8 cellular contexts compared by ENCODE assay signal in the genomic region with DNA sequence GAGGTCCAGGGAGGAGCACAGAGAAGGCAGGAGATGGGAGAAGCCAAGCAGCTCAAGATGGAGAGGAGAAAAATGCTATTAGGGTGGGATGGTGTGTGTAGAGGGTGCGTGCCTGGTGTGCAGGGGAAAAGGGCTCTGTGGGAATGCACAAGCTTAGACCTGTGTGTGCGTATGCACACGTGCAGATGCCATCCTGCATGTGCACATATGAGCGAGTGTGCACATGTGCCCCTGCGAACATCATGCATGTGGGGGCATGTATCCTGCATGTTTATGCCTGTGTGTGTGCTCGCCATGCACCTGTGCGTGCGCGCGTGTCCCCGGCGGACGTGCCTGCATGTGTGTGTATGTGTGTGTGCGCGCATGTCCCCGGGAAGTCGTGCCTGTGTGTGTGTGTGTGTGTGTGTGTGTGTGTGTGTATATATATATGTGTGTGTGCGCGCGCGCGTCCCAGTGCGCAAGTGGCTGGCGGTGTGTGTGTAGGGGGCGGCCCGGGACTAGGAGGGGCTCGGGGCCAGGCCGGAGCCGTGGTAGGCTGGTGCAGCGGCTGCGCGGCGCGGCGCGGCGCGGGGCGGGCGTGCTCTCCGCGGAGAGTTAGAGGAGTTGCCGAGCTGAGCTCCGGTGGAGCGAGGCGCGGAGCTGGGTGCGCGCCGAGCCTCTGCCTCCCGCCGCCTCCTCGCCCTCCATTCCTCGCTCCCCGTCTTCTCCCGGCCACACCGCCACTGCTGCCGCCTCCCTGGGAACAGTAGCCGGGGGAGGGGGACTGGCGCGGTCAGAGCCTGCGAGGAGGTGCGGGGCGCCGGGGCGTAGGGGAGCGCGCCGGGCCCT. TPM values are rescaled to one million over a fixed set of nuclear protein-coding genes. Genes with fewer than 3 reads are reported as not detected.
DNase-seq lines count a peak whose midpoint lies in the region; ATAC-seq and TF ChIP-seq lines count a peak whose summit lies in the region.

A gene (plus strand): TSS at position 601 of the 828 bp plus-strand sequence. CDS start 38,986 bp downstream, outside the sequence.

- H3K36me3 ChIP-seq in mesenchymal stem cell (ENCODE audit: control insufficient read depth in 1 of 2, insufficient read depth in 2 of 2, low read depth in 1 of 2, low read length in 2 of 2) (peaks cover 0 to 2% of the 10 kb centered on the region in 2 experiments), upper lobe of right lung (no peaks in the 10 kb centered on the region)

- WGBS in mesenchymal stem cell, result 34% methylated on average over 35 of the region's 69 CpGs

- H2BK5ac ChIP-seq in mesenchymal stem cell (ENCODE audit: low read depth, low read length, poor library complexity, severe bottlenecking), result no peak within 1 kb of the TSS

- no peak within 1 kb of the TSS for H3K18ac ChIP-seq in mesenchymal stem cell (ENCODE audit: low read depth in 1 of 2, low read length in 2 of 2)

- H2BK12ac ChIP-seq in mesenchymal stem cell (ENCODE audit: low read length in 2 of 2), result no peak within 1 kb of the TSS

- no peaks in the 10 kb centered on the region for H3K79me1 ChIP-seq in mesenchymal stem cell (replicated peaks; ENCODE audit: low read length, poor library complexity, severe bottlenecking)

- H3K14ac ChIP-seq in mesenchymal stem cell (ENCODE audit: low read length in 2 of 2), result no peak within 1 kb of the TSS

- H3K4me1 ChIP-seq in mesenchymal stem cell (ENCODE audit: control insufficient read depth, insufficient read depth, low read depth, low read length), result peaks cover 23% of the 10 kb centered on the region
- peaks cover 5% of the 10 kb centered on the region for H3K4me1 ChIP-seq in upper lobe of right lung

- peak within 1 kb of the TSS in 29 of 59 donors; percentile 7 to 88 (median 53) for H3K27ac ChIP-seq in dorsolateral prefrontal cortex
- H3K27ac ChIP-seq in mesenchymal stem cell (ENCODE audit: low read length, poor library complexity, severe bottlenecking), result no peak within 1 kb of the TSS
- H3K27ac ChIP-seq in upper lobe of right lung, result no peak within 1 kb of the TSS

- H3K9me3 ChIP-seq in mesenchymal stem cell (ENCODE audit: control insufficient read depth, low read length) (no peaks in the 10 kb centered on the region), upper lobe of right lung (no peaks in the 10 kb centered on the region)

- peaks cover 0 to 50% (median 21%) of the 10 kb centered on the region in 45 donors for H3K27me3 ChIP-seq in dorsolateral prefrontal cortex
- H3K27me3 ChIP-seq in mesenchymal stem cell (ENCODE audit: control insufficient read depth in 1 of 2, insufficient read depth in 1 of 2, low read length in 2 of 2), result peaks cover 38 to 74% of the 10 kb centered on the region in 2 experiments
- peaks cover 37% of the 10 kb centered on the region for H3K27me3 ChIP-seq in upper lobe of right lung

- no peak within 1 kb of the TSS for H3K23ac ChIP-seq in mesenchymal stem cell (ENCODE audit: low read length in 2 of 2)

- H2BK120ac ChIP-seq in mesenchymal stem cell (ENCODE audit: low read depth, low read length), result no peak within 1 kb of the TSS

- DNase-seq in stimulated activated CD4-positive, alpha-beta T cell treated with anti-CD3 and anti-CD28 coated beads, Interleukin-15, amount 100 ng/mL, for 24 hours, result peak; percentile 14
- DNase-seq in stimulated activated CD4-positive, alpha-beta T cell treated with anti-CD3 and anti-CD28 coated beads, Interleukin-1b, Interleukin-23, amount 100 ng/mL, for 48 hours, result no peak
- peak; percentile 31 to 75 (median 68) for DNase-seq in dorsolateral prefrontal cortex
- DNase-seq in mesenchymal stem cell, result no peak
- DNase-seq in upper lobe of right lung, result no peak
- no peak for DNase-seq in foreskin melanocyte

- H3K4ac ChIP-seq in mesenchymal stem cell (ENCODE audit: low read depth in 1 of 2, low read length in 2 of 2), result no peak within 1 kb of the TSS

- H3K4me2 ChIP-seq in mesenchymal stem cell (ENCODE audit: low read length, poor library complexity, severe bottlenecking), result peak within 1 kb of the TSS; percentile 90

- H4K8ac ChIP-seq in mesenchymal stem cell (ENCODE audit: low read length), result no peak within 1 kb of the TSS

- peak within 1 kb of the TSS; percentile 25 to 71 (median 56) for H3K4me3 ChIP-seq in dorsolateral prefrontal cortex
- peak within 1 kb of the TSS; percentile 49 to 83 for H3K4me3 ChIP-seq in mesenchymal stem cell (ENCODE audit: insufficient read depth in 1 of 2, low read depth in 1 of 2, low read length in 2 of 2)
- peak within 1 kb of the TSS; percentile 51 for H3K4me3 ChIP-seq in upper lobe of right lung

- no peak for TF ChIP-seq CTCF in dorsolateral prefrontal cortex (IDR thresholded peaks at IDR 0.05 in 54 of 56, conservative IDR thresholded peaks at IDR 0.05 in 2 of 56; ENCODE audit: low read depth in 1 of 56, partially characterized antibody in 56 of 56)
- no peak for TF ChIP-seq CTCF in upper lobe of right lung (IDR thresholded peaks at IDR 0.05)

- peak within 1 kb of the TSS; percentile 37 for H4K91ac ChIP-seq in mesenchymal stem cell (ENCODE audit: low read length)

- peak within 1 kb of the TSS; percentile 83 for H3K9ac ChIP-seq in mesenchymal stem cell (ENCODE audit: low read length)

- intact Hi-C loops in dorsolateral prefrontal cortex (cut with DNase I), result loop anchor here in 1 of 2 donors (10.0 kb wide), 1 partner anchor 61 kb away; no protein-coding TSS in a partner anchor
- intact Hi-C loops in upper lobe of right lung (cut with DNase I), result no loop called here

- H2AFZ ChIP-seq in mesenchymal stem cell (ENCODE audit: low read depth, low read length), result no peak within 1 kb of the TSS

- no peak within 1 kb of the TSS for H2BK15ac ChIP-seq in mesenchymal stem cell (ENCODE audit: low read depth, poor library complexity, severe bottlenecking)

- ATAC-seq in upper lobe of right lung (no peak), GM19324 (IDR thresholded peaks at IDR 0.05; ENCODE audit: low FRiP score, unreplicated experiment) (no peak), GM21447 (IDR thresholded peaks at IDR 0.05; ENCODE audit: unreplicated experiment) (no peak)

- H2AK5ac ChIP-seq in mesenchymal stem cell (ENCODE audit: low read length, severe bottlenecking), result no peak within 1 kb of the TSS

RNA-seq across cellular contexts. Expression of the gene that starts here (rescaled TPM):
- total RNA-seq in dorsolateral prefrontal cortex, result 10 to 100 TPM in 25 of 120 experiments, 1 to 10 TPM in 95; 1.6 to 14.5 (median 8.6) TPM
- 0.01 TPM for polyA plus RNA-seq in mesenchymal stem cell (2013, experiment 1 of 2)
- polyA plus RNA-seq in mesenchymal stem cell (2013, experiment 2 of 2), result 0.01 TPM
- 2.5 TPM for total RNA-seq in upper lobe of right lung

Comparison
In these comparisons a context has a peak if more than half of its experiments do, and no peak if none do; other contexts are left out.
1. DNase-seq: peak in stimulated activated CD4-positive, alpha-beta T cell treated with anti-CD3 and anti-CD28 coated beads, Interleukin-15, amount 100 ng/mL, for 24 hours (single experiment) and dorsolateral prefrontal cortex (10 of 10); none in stimulated activated CD4-positive, alpha-beta T cell treated with anti-CD3 and anti-CD28 coated beads, Interleukin-1b, Interleukin-23, amount 100 ng/mL, for 48 hours (single experiment), mesenchymal stem cell (single experiment), upper lobe of right lung (single experiment) and foreskin melanocyte (single experiment).
2. Peak in every context shown above with its lines, with median percentiles within 50 percentile points of each other: H3K4me3 ChIP-seq.